Comparison of ENCODE assay signal across 8 cellular contexts in genomic region chr9:104682642-104683041, GRCh38. TPM values are rescaled to one million over a fixed set of nuclear protein-coding genes. Genes with fewer than 3 reads are reported as not detected.
DNase-seq lines count a peak whose midpoint lies in the region; ATAC-seq, FAIRE-seq and TF ChIP-seq lines count a peak whose summit lies in the region.

No MANE protein-coding gene starts in this region.

- no peak overlapping the region for H3K4me3 ChIP-seq in AG04450 (ENCODE audit: low read depth, low read length)
- no peak overlapping the region for H3K4me3 ChIP-seq in NB4 (ENCODE audit: low read depth, low read length)
- no peak overlapping the region for H3K4me3 ChIP-seq in epithelial cell of esophagus (ENCODE audit: low read length)

- no peaks in the 10 kb centered on the region for H3K27me3 ChIP-seq in AG04450 (ENCODE audit: control insufficient read depth, insufficient read depth, low read length)

- peak; percentile 46 for TF ChIP-seq CTCF in AG04450 (IDR thresholded peaks at IDR 0.05; ENCODE audit: low read depth, low read length)
- TF ChIP-seq CTCF in NB4 (IDR thresholded peaks at IDR 0.05; ENCODE audit: low read depth, low read length) = peak; percentile 34
- peak; percentile 43 for TF ChIP-seq CTCF in epithelial cell of esophagus (IDR thresholded peaks at IDR 0.05; ENCODE audit: insufficient read depth, low read depth, low read length, missing control alignments)

- DNase-seq in AG04450 (ENCODE audit: low read depth, low spot score) (peak; percentile 4), GM12892 (ENCODE audit: insufficient read length) (no peak), NB4 (ENCODE audit: low read depth) (peak; percentile 66), RPMI8226 (peak; percentile 43), epithelial cell of esophagus (ENCODE audit: low read depth) (peak; percentile 69), pons (ENCODE audit: low spot score) (peak; percentile 69), cortex of kidney (lab: John Stamatoyannopoulos, UW) (no peak)

- H3K27ac ChIP-seq in AG04450 (ENCODE audit: low read depth, low read length) = no peak overlapping the region

- POLR2A ChIA-PET in AG04450 (lab: Yijun Ruan, JAX) = no interaction called here

- no peaks in the 10 kb centered on the region for H3K9me3 ChIP-seq in AG04450 (ENCODE audit: control insufficient read depth, insufficient read depth, low read length)

- peak; percentile 68 for FAIRE-seq in GM12892 (lab: Jason Lieb, UNC)

- peak; percentile 60 for ATAC-seq in HG02678 (IDR thresholded peaks at IDR 0.05; ENCODE audit: unreplicated experiment)

- TF ChIP-seq POLR2A in GM12892 (IDR thresholded peaks at IDR 0.05; ENCODE audit: low read depth, low read length) (no peak), NB4 (IDR thresholded peaks at IDR 0.05; ENCODE audit: extremely low read depth, insufficient read length) (no peak)

- CTCF ChIA-PET in AG04450 (lab: Charles Lee) = interaction anchor here (1.4 kb wide), 1 partner anchor 62 kb away, joined by 6 read pairs; no protein-coding TSS in a partner anchor

RNA-seq across cellular contexts. Expression of gene OR13D1, which starts 11.7 kb away (rescaled TPM):
- polyA plus RNA-seq in AG04450 (2011; rRNA removed) = not detected in 2 replicates
- polyA minus RNA-seq in AG04450 (2011; rRNA and poly(A)+ RNA removed) = not detected in 2 replicates
- not detected for polyA plus RNA-seq in GM12892 (2012; ENCODE audit: missing spikeins)

Comparison
In these comparisons a context has a peak if more than half of its experiments do, and no peak if none do; other contexts are left out.
1. DNase-seq: peak in AG04450 (single experiment), NB4 (single experiment), RPMI8226 (single experiment), epithelial cell of esophagus (single experiment) and pons (single experiment); none in GM12892 (single experiment) and cortex of kidney (single experiment).
2. Peak in every context shown above with its lines, with median percentiles within 50 percentile points of each other: CTCF ChIP-seq.